27 cellular contexts compared by ENCODE assay signal in genomic region chr11:128938156-128938885, GRCh38. TPM values are rescaled to one million over a fixed set of nuclear protein-coding genes. Genes with fewer than 3 reads are reported as not detected.
"Had no signal": no experiment of that assay in that cellular context is flagged by ENCODE, and none has a peak within 500 bp of the region (broad histone marks: within the 10 kb centered on the region; RNA-seq: fewer than 3 reads in every experiment).

No MANE protein-coding gene starts in this region.

- H3K27me3 ChIP-seq: neutrophil, sigmoid colon, testis, uterus had no signal

- H3K9me3 ChIP-seq: left lung, neutrophil, sigmoid colon, testis, uterus had no signal

- ATAC-seq: activated CD8-positive, alpha-beta memory T cell treated with anti-CD3 and anti-CD28 coated beads, Interleukin-2, amount 10 ng/mL, durations not matched to agents 7 days and 5 days; activated naive CD4-positive, alpha-beta T cell treated with anti-CD3 and anti-CD28 coated beads, Interleukin-2, amount 50 U/mL, for 72 hours; left lung; naive thymus-derived CD4-positive, alpha-beta T cell; T-helper 17 cell had no signal

- H3K4me1 ChIP-seq: left lung, parathyroid adenoma, sigmoid colon, testis, uterus had no signal

- H3K27ac Mint-ChIP-seq: activated CD4-positive, alpha-beta memory T cell treated with anti-CD3 and anti-CD28 coated beads, Interleukin-2, amount 10 ng/mL, durations not matched to agents 7 days and 5 days; activated CD8-positive, alpha-beta memory T cell treated with anti-CD3 and anti-CD28 coated beads, Interleukin-2, amount 10 ng/mL, durations not matched to agents 7 days and 5 days; activated naive CD4-positive, alpha-beta T cell treated with anti-CD3 and anti-CD28 coated beads, Interleukin-2, amount 50 U/mL, for 72 hours; naive thymus-derived CD4-positive, alpha-beta T cell; T-helper 17 cell had no signal

- H3K4me3 ChIP-seq: left lung, sigmoid colon, smooth muscle cell, testis, uterus had no signal

- H3K9ac ChIP-seq: parathyroid adenoma had no signal

- H3K4me2 ChIP-seq: smooth muscle cell had no signal

- DNase-seq: activated CD4-positive, alpha-beta memory T cell treated with anti-CD3 and anti-CD28 coated beads, Interleukin-2, amount 10 ng/mL, durations not matched to agents 7 days and 5 days; activated CD4-positive, alpha-beta T cell treated with anti-CD3 and anti-CD28 coated beads for 4 hours; activated CD4-positive, CD25-positive, alpha-beta regulatory T cell; activated CD8-positive, alpha-beta memory T cell treated with anti-CD3 and anti-CD28 coated beads, Interleukin-2, amount 10 ng/mL, durations not matched to agents 7 days and 5 days; activated gamma-delta T cell; activated T-cell treated with anti-CD3 and anti-CD28 coated beads for 4 hours; aorta; foreskin fibroblast; left lung; naive thymus-derived CD4-positive, alpha-beta T cell; sigmoid colon; stimulated activated CD4-positive, alpha-beta T cell treated with anti-CD3 and anti-CD28 coated beads, Interleukin-4, amount 100 ng/mL, for 1 hour; stimulated activated naive CD4-positive, alpha-beta T cell; T-helper 17 cell; testis; uterus had no signal

- H3K79me2 ChIP-seq: parathyroid adenoma had no signal

- H3K4me3 Mint-ChIP-seq: activated CD4-positive, alpha-beta memory T cell treated with anti-CD3 and anti-CD28 coated beads, Interleukin-2, amount 10 ng/mL, durations not matched to agents 7 days and 5 days; activated CD8-positive, alpha-beta memory T cell treated with anti-CD3 and anti-CD28 coated beads, Interleukin-2, amount 10 ng/mL, durations not matched to agents 7 days and 5 days; brain; naive thymus-derived CD4-positive, alpha-beta T cell; T-helper 17 cell had no signal

- H3K9me3 Mint-ChIP-seq: activated CD4-positive, alpha-beta memory T cell treated with anti-CD3 and anti-CD28 coated beads, Interleukin-2, amount 10 ng/mL, durations not matched to agents 7 days and 5 days; activated naive CD4-positive, alpha-beta T cell treated with anti-CD3 and anti-CD28 coated beads, Interleukin-2, amount 50 U/mL, for 72 hours had no signal

- H3K36me3 Mint-ChIP-seq: activated CD8-positive, alpha-beta memory T cell treated with anti-CD3 and anti-CD28 coated beads, Interleukin-2, amount 10 ng/mL, durations not matched to agents 7 days and 5 days; activated naive CD4-positive, alpha-beta T cell treated with anti-CD3 and anti-CD28 coated beads, Interleukin-2, amount 50 U/mL, for 72 hours; brain; naive thymus-derived CD4-positive, alpha-beta T cell had no signal

- H2AFZ ChIP-seq: parathyroid adenoma had no signal

- H3K36me3 ChIP-seq: left lung, neutrophil, sigmoid colon, uterus had no signal

- H3K27ac ChIP-seq: left lung, neutrophil, parathyroid adenoma, sigmoid colon, testis, uterus had no signal

- H3K27me3 Mint-ChIP-seq: activated CD4-positive, alpha-beta memory T cell treated with anti-CD3 and anti-CD28 coated beads, Interleukin-2, amount 10 ng/mL, durations not matched to agents 7 days and 5 days; activated CD8-positive, alpha-beta memory T cell treated with anti-CD3 and anti-CD28 coated beads, Interleukin-2, amount 10 ng/mL, durations not matched to agents 7 days and 5 days had no signal

- H3K4me1 Mint-ChIP-seq: activated CD4-positive, alpha-beta memory T cell treated with anti-CD3 and anti-CD28 coated beads, Interleukin-2, amount 10 ng/mL, durations not matched to agents 7 days and 5 days; activated CD8-positive, alpha-beta memory T cell treated with anti-CD3 and anti-CD28 coated beads, Interleukin-2, amount 10 ng/mL, durations not matched to agents 7 days and 5 days had no signal

RNA-seq across cellular contexts. Expression of gene TP53AIP1, which starts 4.3 kb away (rescaled TPM):
- total RNA-seq: activated CD4-positive, alpha-beta memory T cell treated with anti-CD3 and anti-CD28 coated beads, Interleukin-2, amount 10 ng/mL, durations not matched to agents 7 days and 5 days; activated CD8-positive, alpha-beta memory T cell treated with anti-CD3 and anti-CD28 coated beads, Interleukin-2, amount 10 ng/mL, durations not matched to agents 7 days and 5 days; activated naive CD4-positive, alpha-beta T cell treated with anti-CD3 and anti-CD28 coated beads, Interleukin-2, amount 50 U/mL, for 72 hours; aorta; cardiac septum; epithelial cell of proximal tubule; fibroblast of lung; glomerular endothelial cell; kidney epithelial cell; lung microvascular endothelial cell; naive thymus-derived CD4-positive, alpha-beta T cell; T-helper 17 cell had no signal
- polyA plus RNA-seq: aorta; fibroblast of lung; naive thymus-derived CD4-positive, alpha-beta T cell had no signal

RNA-seq across cellular contexts. Expression of gene KCNJ5, which starts 47.2 kb away (rescaled TPM):
- total RNA-seq: activated CD4-positive, alpha-beta memory T cell treated with anti-CD3 and anti-CD28 coated beads, Interleukin-2, amount 10 ng/mL, durations not matched to agents 7 days and 5 days; activated CD8-positive, alpha-beta memory T cell treated with anti-CD3 and anti-CD28 coated beads, Interleukin-2, amount 10 ng/mL, durations not matched to agents 7 days and 5 days; activated naive CD4-positive, alpha-beta T cell treated with anti-CD3 and anti-CD28 coated beads, Interleukin-2, amount 50 U/mL, for 72 hours; lung microvascular endothelial cell; smooth muscle cell; T-helper 17 cell had no signal
- polyA plus RNA-seq: naive thymus-derived CD4-positive, alpha-beta T cell had no signal
